In genomic region chr7:151406051-151406875, GRCh38 we compare ENCODE assay signal across 17 cellular contexts. TPM values are rescaled to one million over a fixed set of nuclear protein-coding genes. Genes with fewer than 3 reads are reported as not detected.
"Had no signal": no experiment of that assay in that cellular context is flagged by ENCODE, and none has a peak within 500 bp of the region (broad histone marks: within the 10 kb centered on the region; RNA-seq: fewer than 3 reads in every experiment).

No MANE protein-coding gene starts in this region.

- DNase-seq: activated CD4-positive, alpha-beta T cell treated with anti-CD3 and anti-CD28 coated beads, Interleukin-2, amount 10 ng/mL, durations not matched to agents 7 days and 5 days; activated CD4-positive, CD25-positive, alpha-beta regulatory T cell; activated naive CD8-positive, alpha-beta T cell treated with anti-CD3 and anti-CD28 coated beads for 36 hours; anterior cingulate cortex; foreskin melanocyte; heart left ventricle; left ventricle myocardium inferior; midbrain; nucleus accumbens had no signal

- H3K36me3 Mint-ChIP-seq: activated naive CD8-positive, alpha-beta T cell treated with anti-CD3 and anti-CD28 coated beads for 36 hours had no signal

- H3K4me3 Mint-ChIP-seq: activated CD4-positive, alpha-beta T cell treated with anti-CD3 and anti-CD28 coated beads, Interleukin-2, amount 10 ng/mL, durations not matched to agents 7 days and 5 days; activated naive CD8-positive, alpha-beta T cell treated with anti-CD3 and anti-CD28 coated beads for 36 hours; stimulated activated naive CD8-positive, alpha-beta T cell treated with anti-CD3 and anti-CD28 coated beads, Interleukin-15, Interleukin-2, amounts not matched to agents 100 ng/mL and 50 ng/mL, for 24 hours had no signal

- ATAC-seq: heart left ventricle, psoas muscle, right lobe of liver had no signal

- H3K27ac Mint-ChIP-seq: activated CD4-positive, alpha-beta T cell treated with anti-CD3 and anti-CD28 coated beads, Interleukin-2, amount 10 ng/mL, durations not matched to agents 7 days and 5 days; activated naive CD8-positive, alpha-beta T cell treated with anti-CD3 and anti-CD28 coated beads for 36 hours; stimulated activated naive CD8-positive, alpha-beta T cell treated with anti-CD3 and anti-CD28 coated beads, Interleukin-15, Interleukin-2, amounts not matched to agents 100 ng/mL and 50 ng/mL, for 24 hours had no signal

- H3K36me3 ChIP-seq: heart left ventricle, left ventricle myocardium inferior, right lobe of liver had no signal

- H3K27ac ChIP-seq: left ventricle myocardium inferior, psoas muscle, right lobe of liver had no signal

- H3K9me3 Mint-ChIP-seq: activated CD4-positive, alpha-beta T cell treated with anti-CD3 and anti-CD28 coated beads, Interleukin-2, amount 10 ng/mL, durations not matched to agents 7 days and 5 days; activated naive CD8-positive, alpha-beta T cell treated with anti-CD3 and anti-CD28 coated beads for 36 hours; stimulated activated naive CD8-positive, alpha-beta T cell treated with anti-CD3 and anti-CD28 coated beads, Interleukin-15, Interleukin-2, amounts not matched to agents 100 ng/mL and 50 ng/mL, for 24 hours had no signal

- H3K4me3 ChIP-seq: heart left ventricle, left ventricle myocardium inferior, psoas muscle, right lobe of liver had no signal

- H3K9me3 ChIP-seq: heart left ventricle, left ventricle myocardium inferior, psoas muscle, right lobe of liver had no signal

RNA-seq across cellular contexts. Expression of gene WDR86, which starts 3.6 kb away (rescaled TPM):
- total RNA-seq: activated CD8-positive, alpha-beta memory T cell treated with anti-CD3 and anti-CD28 coated beads for 36 hours; activated naive CD8-positive, alpha-beta T cell treated with anti-CD3 and anti-CD28 coated beads for 36 hours; endothelial cell of umbilical vein; T-helper 2 cell treated with Interferon-gamma antibody and Interleukin-4, amounts not matched to agents 100 ng/mL and 5 ng/mL, for 36 hours had no signal
- polyA plus RNA-seq: endothelial cell of umbilical vein, heart left ventricle had no signal

RNA-seq across cellular contexts. Expression of gene CRYGN, which starts 33.7 kb away (rescaled TPM):
- total RNA-seq: activated CD8-positive, alpha-beta memory T cell treated with anti-CD3 and anti-CD28 coated beads for 36 hours; bronchial epithelial cell; endothelial cell of umbilical vein; right lobe of liver; T-helper 2 cell treated with Interferon-gamma antibody and Interleukin-4, amounts not matched to agents 100 ng/mL and 5 ng/mL, for 36 hours; ureter had no signal
- polyA plus RNA-seq: endothelial cell of umbilical vein had no signal
